In genomic region chr22:35900483-35901168, GRCh38 we compare ENCODE assay signal across 10 cellular contexts.
DNase-seq lines count a peak whose midpoint lies in the region; ATAC-seq and TF ChIP-seq lines count a peak whose summit lies in the region.
"Had no signal": no experiment of that assay in that cellular context is flagged by ENCODE, and none has a peak within 500 bp of the region (broad histone marks: within the 10 kb centered on the region; RNA-seq: fewer than 3 reads in every experiment).

No MANE protein-coding gene starts in this region.

- DNase-seq in activated CD4-positive, alpha-beta T cell treated with anti-CD3 and anti-CD28 coated beads for 48 hours: peak; percentile 17
- no peak for DNase-seq in activated CD4-positive, alpha-beta T cell treated with anti-CD3 and anti-CD28 coated beads for 1 hour
- peak; percentile 39 for DNase-seq in cerebellar cortex (ENCODE audit: low spot score)
- DNase-seq in D341Med (ENCODE audit: low spot score): no peak
- DNase-seq: activated naive CD8-positive, alpha-beta T cell treated with anti-CD3 and anti-CD28 coated beads, Interleukin-2, amount 10 ng/mL, durations not matched to agents 7 days and 5 days had no signal

- TF ChIP-seq CTCF in Loucy (conservative IDR thresholded peaks at IDR 0.05; ENCODE audit: low read length) (no peak), parathyroid adenoma (IDR thresholded peaks at IDR 0.05) (no peak)

- H3K9me3 ChIP-seq in Loucy (ENCODE audit: insufficient read depth, low read depth, low read length): no peaks in the 10 kb centered on the region
- H3K9me3 ChIP-seq in parathyroid adenoma (ENCODE audit: control insufficient read depth, low read length): no peaks in the 10 kb centered on the region

- peaks cover 11% of the 10 kb centered on the region for H3K79me2 ChIP-seq in Loucy (ENCODE audit: insufficient read depth, low read length)
- H3K79me2 ChIP-seq in parathyroid adenoma: peaks cover 28% of the 10 kb centered on the region

- H4K20me1 ChIP-seq in Loucy (ENCODE audit: insufficient read depth, low read length, poor library complexity, severe bottlenecking): no peaks in the 10 kb centered on the region

- peaks cover 20% of the 10 kb centered on the region for H3F3A ChIP-seq in Loucy (ENCODE audit: low read depth)

- H3K36me3 ChIP-seq in Loucy (ENCODE audit: insufficient read depth, low read length): no peaks in the 10 kb centered on the region
- H3K36me3 ChIP-seq in parathyroid adenoma (ENCODE audit: control insufficient read depth, insufficient read depth, low read length): no peaks in the 10 kb centered on the region

- peak overlapping the region; percentile 58 for H3K9ac ChIP-seq in Loucy (ENCODE audit: low read depth, low read length, poor library complexity, severe bottlenecking)
- H3K9ac ChIP-seq in parathyroid adenoma: no peak overlapping the region

- H2AFZ ChIP-seq in Loucy (ENCODE audit: low read length) (peak overlapping the region; percentile 14; the same call in 1 of the 2 replicates), parathyroid adenoma (no peak overlapping the region)

- peak overlapping the region; percentile 49 for H3K27ac ChIP-seq in parathyroid adenoma

- no peak for ATAC-seq in GM19452 (IDR thresholded peaks at IDR 0.05; ENCODE audit: unreplicated experiment)
- ATAC-seq in GM21723 (IDR thresholded peaks at IDR 0.05; ENCODE audit: unreplicated experiment): no peak
- ATAC-seq: Panc1 had no signal

- H3K4me2 ChIP-seq in Loucy (ENCODE audit: low read depth, low read length, poor library complexity, severe bottlenecking): peak overlapping the region; percentile 77
- H3K4me2 ChIP-seq in parathyroid adenoma (ENCODE audit: low read length): peak overlapping the region; percentile 24

- H3K9me2 ChIP-seq in Loucy (replicated peaks; ENCODE audit: low read depth, low read length): no peaks in the 10 kb centered on the region

- H3K27me3 ChIP-seq in Loucy (ENCODE audit: insufficient read depth, low read length, poor library complexity, severe bottlenecking): no peaks in the 10 kb centered on the region
- no peaks in the 10 kb centered on the region for H3K27me3 ChIP-seq in parathyroid adenoma (ENCODE audit: control insufficient read depth, insufficient read depth, low read length)

- peak overlapping the region; percentile 56 for H3K4me3 ChIP-seq in Loucy (ENCODE audit: low read length, poor library complexity, severe bottlenecking)
- H3K4me3 ChIP-seq in parathyroid adenoma (ENCODE audit: low read depth, low read length): no peak overlapping the region

- H3K4me1 ChIP-seq in Loucy (ENCODE audit: insufficient read depth, low read length, poor library complexity, severe bottlenecking) (peaks cover 66% of the 10 kb centered on the region), parathyroid adenoma (peaks cover 18% of the 10 kb centered on the region)

Comparison
In these comparisons a context has a peak if more than half of its experiments do, and no peak if none do; other contexts are left out.
1. DNase-seq: peak in activated CD4-positive, alpha-beta T cell treated with anti-CD3 and anti-CD28 coated beads for 48 hours (single experiment) and cerebellar cortex (single experiment); none in activated CD4-positive, alpha-beta T cell treated with anti-CD3 and anti-CD28 coated beads for 1 hour (single experiment) and D341Med (single experiment).